In genomic region chr9:134925011-134925511, GRCh38 we compare ENCODE assay signal across 15 cellular contexts. TPM values are rescaled to one million over a fixed set of nuclear protein-coding genes. Genes with fewer than 3 reads are reported as not detected.
"Had no signal": no experiment of that assay in that cellular context is flagged by ENCODE, and none has a peak within 500 bp of the region (broad histone marks: within the 10 kb centered on the region; RNA-seq: fewer than 3 reads in every experiment).

No MANE protein-coding gene starts in this region.

- H3K36me3 Mint-ChIP-seq: activated naive CD8-positive, alpha-beta T cell treated with anti-CD3 and anti-CD28 coated beads, Interleukin-2, amount 10 ng/mL, durations not matched to agents 7 days and 5 days; brain; immature natural killer cell; WTC11 had no signal

- H3K4me3 Mint-ChIP-seq: activated naive CD8-positive, alpha-beta T cell treated with anti-CD3 and anti-CD28 coated beads, Interleukin-2, amount 10 ng/mL, durations not matched to agents 7 days and 5 days; activated T-cell treated with anti-CD3 and anti-CD28 coated beads, Interleukin-2, amount 50 U/mL, for 72 hours; brain; central memory CD8-positive, alpha-beta T cell; endodermal cell; immature natural killer cell; neural crest cell; WTC11 had no signal

- ATAC-seq: activated T-cell treated with anti-CD3 and anti-CD28 coated beads, Interleukin-2, amount 50 U/mL, for 72 hours; gastrocnemius medialis; heart left ventricle; WTC11 had no signal

- DNase-seq: activated CD4-positive, alpha-beta T cell treated with anti-CD3 and anti-CD28 coated beads for 48 hours; activated CD8-positive, alpha-beta memory T cell treated with anti-CD3 and anti-CD28 coated beads, Interleukin-2, amount 50 U/mL, for 48 hours; activated naive CD8-positive, alpha-beta T cell treated with anti-CD3 and anti-CD28 coated beads, Interleukin-2, amount 10 ng/mL, durations not matched to agents 7 days and 5 days; activated T-cell treated with anti-CD3 and anti-CD28 coated beads, Interleukin-2, amount 50 U/mL, for 72 hours; endodermal cell; gastrocnemius medialis; immature natural killer cell; midbrain; spleen had no signal

- H3K9me3 Mint-ChIP-seq: activated naive CD8-positive, alpha-beta T cell treated with anti-CD3 and anti-CD28 coated beads, Interleukin-2, amount 10 ng/mL, durations not matched to agents 7 days and 5 days; activated T-cell treated with anti-CD3 and anti-CD28 coated beads, Interleukin-2, amount 50 U/mL, for 72 hours; central memory CD8-positive, alpha-beta T cell; endodermal cell; neural crest cell had no signal

- FAIRE-seq: TTC549 had no signal

- H3K4me1 Mint-ChIP-seq: activated naive CD8-positive, alpha-beta T cell treated with anti-CD3 and anti-CD28 coated beads, Interleukin-2, amount 10 ng/mL, durations not matched to agents 7 days and 5 days; brain; endodermal cell; immature natural killer cell; neural crest cell; WTC11 had no signal

- H3K27ac Mint-ChIP-seq: activated naive CD8-positive, alpha-beta T cell treated with anti-CD3 and anti-CD28 coated beads, Interleukin-2, amount 10 ng/mL, durations not matched to agents 7 days and 5 days; activated T-cell treated with anti-CD3 and anti-CD28 coated beads, Interleukin-2, amount 50 U/mL, for 72 hours; brain; endodermal cell; immature natural killer cell; WTC11 had no signal

RNA-seq across cellular contexts. Expression of gene FCN2, which starts 44.5 kb away (rescaled TPM):
- polyA plus RNA-seq: immature natural killer cell had no signal
